ENCODE assay signal across 10 cellular contexts in the genomic region with DNA sequence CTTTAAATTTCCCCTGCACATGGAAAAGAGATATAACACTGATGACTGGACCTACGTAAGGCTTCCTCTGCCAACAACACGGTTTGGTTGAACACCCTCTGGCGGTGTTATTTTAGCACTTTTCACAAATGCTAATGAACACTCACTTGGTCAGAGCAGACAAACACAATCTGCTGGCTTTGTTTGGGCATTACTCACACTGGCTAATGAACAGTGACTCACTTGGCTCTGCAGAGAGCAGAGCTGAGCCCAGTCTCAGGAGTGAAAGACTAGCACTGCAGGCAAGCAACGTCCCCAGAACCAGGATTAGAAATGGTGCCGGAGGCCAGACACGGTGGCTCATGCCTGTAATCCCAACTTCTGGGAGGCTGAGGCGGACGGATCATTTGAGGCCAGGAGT.
DNase-seq lines count a peak whose midpoint lies in the region; ATAC-seq and TF ChIP-seq lines count a peak whose summit lies in the region.
"Had no signal": no experiment of that assay in that cellular context is flagged by ENCODE, and none has a peak within 500 bp of the region (broad histone marks: within the 10 kb centered on the region; RNA-seq: fewer than 3 reads in every experiment).

No MANE protein-coding gene starts in this region.

- no peak for TF ChIP-seq RAD21 in IMR-90 (IDR thresholded peaks at IDR 0.05; ENCODE audit: low read length)

- no peak overlapping the region for H3K4me3 ChIP-seq in IMR-90 (ENCODE audit: insufficient read depth, low read depth, low read length)
- H3K4me3 ChIP-seq in brain microvascular endothelial cell (ENCODE audit: low read depth, low read length), result no peak overlapping the region
- H3K4me3 ChIP-seq in hepatocyte, result no peak overlapping the region
- H3K4me3 ChIP-seq: skin epidermis had no signal

- no peak overlapping the region for H4K5ac ChIP-seq in IMR-90 (ENCODE audit: low read depth, low read length)

- POLR2A ChIA-PET in IMR-90 (lab: Charles Lee; ENCODE audit: unreplicated experiment), result no interaction called here

- no peak overlapping the region for H3K9ac ChIP-seq in IMR-90 (ENCODE audit: low read depth, low read length)

- H3K9me2 ChIP-seq in hepatocyte (replicated peaks; ENCODE audit: insufficient read depth), result no peaks in the 10 kb centered on the region

- dilution Hi-C loops in IMR-90 (cut with HindIII; ENCODE audit: low sequenced_read_pairs, unreplicated experiment), result no loop called here

- H3K4me1 ChIP-seq in IMR-90 (ENCODE audit: control insufficient read depth, insufficient read depth, low read length) (no peaks in the 10 kb centered on the region), hepatocyte (ENCODE audit: insufficient read depth) (peaks cover 2% of the 10 kb centered on the region)

- no peak overlapping the region for H2BK5ac ChIP-seq in IMR-90 (ENCODE audit: low read depth, low read length, poor library complexity, severe bottlenecking)

- BruUV-seq in IMR-90 (replicated peaks; lab: Mats Ljungman, UMichigan), result no TSS peak

- H2AK9ac ChIP-seq in IMR-90 (replicated peaks; ENCODE audit: low read depth, low read length, poor library complexity), result no peak overlapping the region

- H2BK120ac ChIP-seq in IMR-90 (ENCODE audit: low read depth, low read length), result no peak overlapping the region

- H3K27me3 ChIP-seq in IMR-90 (ENCODE audit: control insufficient read depth, insufficient read depth, low read length), result no peaks in the 10 kb centered on the region
- H3K27me3 ChIP-seq in brain microvascular endothelial cell (replicated peaks), result no peaks in the 10 kb centered on the region
- H3K27me3 ChIP-seq in hepatocyte, result no peaks in the 10 kb centered on the region

- no peak overlapping the region for H2AK5ac ChIP-seq in IMR-90 (ENCODE audit: low read depth, low read length)

- no peaks in the 10 kb centered on the region for H3K36me3 ChIP-seq in IMR-90 (ENCODE audit: control insufficient read depth, insufficient read depth, low read length)
- no peaks in the 10 kb centered on the region for H3K36me3 ChIP-seq in brain microvascular endothelial cell (replicated peaks)
- no peaks in the 10 kb centered on the region for H3K36me3 ChIP-seq in hepatocyte (replicated peaks; ENCODE audit: insufficient read depth, low read depth)

- in situ Hi-C loops in IMR-90 (cut with MboI; ENCODE audit: low sequenced_read_pairs), result no loop called here
- in situ Hi-C loops in brain microvascular endothelial cell (cut with HindIII; ENCODE audit: low pct_ligation_motif_present, low sequenced_read_pairs), result no loop called here

- H4K8ac ChIP-seq in IMR-90 (ENCODE audit: low read depth in 2 of 2, low read length in 2 of 2), result no peak overlapping the region

- no peak for TF ChIP-seq CTCF in IMR-90 (conservative IDR thresholded peaks at IDR 0.05; ENCODE audit: low read depth, low read length)
- peak; percentile 11 for TF ChIP-seq CTCF in brain microvascular endothelial cell (IDR thresholded peaks at IDR 0.05; ENCODE audit: low read depth, low read length, missing control alignments)
- no peak for TF ChIP-seq CTCF in hepatocyte (IDR thresholded peaks at IDR 0.05; ENCODE audit: poor library complexity)

- no peaks in the 10 kb centered on the region for H3K79me1 ChIP-seq in IMR-90 (ENCODE audit: low read depth in 1 of 2, low read length in 2 of 2)

- no peak overlapping the region for H2BK20ac ChIP-seq in IMR-90 (ENCODE audit: low read depth, low read length)

- no peaks in the 10 kb centered on the region for H3K9me3 ChIP-seq in IMR-90 (ENCODE audit: control insufficient read depth, insufficient read depth, low read length)
- no peaks in the 10 kb centered on the region for H3K9me3 ChIP-seq in hepatocyte (ENCODE audit: low read depth)

- H3K4ac ChIP-seq in IMR-90 (ENCODE audit: low read depth, low read length), result no peak overlapping the region

- TF ChIP-seq POLR2A in IMR-90 (IDR thresholded peaks at IDR 0.05; ENCODE audit: low read depth, low read length), result no peak

- WGBS in IMR-90 (ENCODE audit: extremely low coverage in 2 of 2, insufficient read length in 1 of 2), 2 experiments, result no CpG with 5 or more reads among the region's 8 CpGs
- 63% methylated on average over 8 of the region's 8 CpGs for whole genome bisulfite sequencing in hepatocyte (ENCODE audit: low lambda C conversion rate, missing lambda C conversion rate)

- no peak overlapping the region for H3K23ac ChIP-seq in IMR-90 (ENCODE audit: low read depth, low read length)

- H3K18ac ChIP-seq in IMR-90 (ENCODE audit: low read depth, low read length), result no peak overlapping the region

- H3K4me2 ChIP-seq in IMR-90 (ENCODE audit: low read depth, low read length) (no peak overlapping the region), hepatocyte (no peak overlapping the region)

- H4K20me1 ChIP-seq in IMR-90 (ENCODE audit: insufficient read depth, low read length) (no peaks in the 10 kb centered on the region), hepatocyte (ENCODE audit: insufficient read depth, poor library complexity, severe bottlenecking) (no peaks in the 10 kb centered on the region)

- H3K56ac ChIP-seq in IMR-90 (ENCODE audit: extremely low read depth, insufficient read depth, low read length), result no peak overlapping the region

- intact Hi-C loops in IMR-90 (cut with micrococcal nuclease), result no loop called here

- ATAC-seq in IMR-90 (ENCODE audit: low read depth) (peak; percentile 72), HG03520 (IDR thresholded peaks at IDR 0.05; ENCODE audit: unreplicated experiment) (no peak)
- ATAC-seq: activated CD8-positive, alpha-beta T cell treated with anti-CD3 and anti-CD28 coated beads for 36 hours had no signal

- CTCF ChIA-PET in IMR-90 (lab: Yijun Ruan, JAX), result no interaction called here

- H2AFZ ChIP-seq in IMR-90 (replicated peaks; ENCODE audit: low read length, poor library complexity), result no peak overlapping the region
- H2AFZ ChIP-seq in hepatocyte, result no peak overlapping the region

- DNase-seq in IMR-90 (peak; percentile 34), brain microvascular endothelial cell (peak; percentile 35), hepatocyte (ENCODE audit: low spot score) (peak; percentile 45), substantia nigra (lab: John Stamatoyannopoulos, UW) (peak in 25 of 49 donors; percentile 4 to 74 (median 22)), SK-N-DZ (ENCODE audit: low spot score) (no peak), NCI-H146 (lab: John Stamatoyannopoulos, UW) (no peak)
- DNase-seq: activated CD8-positive, alpha-beta T cell treated with anti-CD3 and anti-CD28 coated beads for 36 hours; NCI-H2227 treated with DMSO at 0.1 percent for 48 hours had no signal

- H3K14ac ChIP-seq in IMR-90 (replicated peaks; ENCODE audit: low read depth, low read length), result no peak overlapping the region

- no peaks in the 10 kb centered on the region for H3K9me1 ChIP-seq in IMR-90 (ENCODE audit: insufficient read depth, low read length)

- no peak overlapping the region for H4K91ac ChIP-seq in IMR-90 (ENCODE audit: insufficient read depth, low read depth, low read length)

- no peaks in the 10 kb centered on the region for H3K79me2 ChIP-seq in hepatocyte

- H3K27ac ChIP-seq in IMR-90 (ENCODE audit: insufficient read depth, low read length) (no peak overlapping the region), brain microvascular endothelial cell (no peak overlapping the region), hepatocyte (no peak overlapping the region), substantia nigra (ENCODE audit: low read depth, low read length, poor library complexity, severe bottlenecking) (no peak overlapping the region)

- no peak overlapping the region for H2BK15ac ChIP-seq in IMR-90 (ENCODE audit: low read depth, low read length)

TF ChIP-seq in IMR-90, 13 proteins besides CTCF, POLR2A, EP300 and RAD21:
- no peak for TF ChIP-seq USF2 (IDR thresholded peaks at IDR 0.05; ENCODE audit: low read depth, low read length)
- no peak for TF ChIP-seq RCOR1 (IDR thresholded peaks at IDR 0.05; ENCODE audit: insufficient replicate concordance, low read length)
- TF ChIP-seq SMC3 (IDR thresholded peaks at IDR 0.05; ENCODE audit: low read depth, low read length), result no peak
- no peak for TF ChIP-seq MAFK (IDR thresholded peaks at IDR 0.05; ENCODE audit: low read depth, low read length)
- no peak for TF ChIP-seq CHD1 (IDR thresholded peaks at IDR 0.05; ENCODE audit: low read depth, low read length)
- TF ChIP-seq NFE2L2 (IDR thresholded peaks at IDR 0.05; ENCODE audit: low read depth, low read length), result no peak
- TF ChIP-seq FOS (IDR thresholded peaks at IDR 0.05; ENCODE audit: low read depth, low read length), result no peak
- TF ChIP-seq RFX5 (IDR thresholded peaks at IDR 0.05; ENCODE audit: low read depth, low read length), result no peak

Comparison
In these comparisons a context has a peak if more than half of its experiments do, and no peak if none do; other contexts are left out.
1. DNase-seq: peak in IMR-90 (single experiment), brain microvascular endothelial cell (single experiment), hepatocyte (single experiment) and substantia nigra (25 of 49); none in SK-N-DZ (single experiment) and NCI-H146 (single experiment).